In genomic region chr2:208025037-208025813, GRCh38 we compare ENCODE assay signal across 8 cellular contexts. TPM values are rescaled to one million over a fixed set of nuclear protein-coding genes. Genes with fewer than 3 reads are reported as not detected.
DNase-seq lines count a peak whose midpoint lies in the region; ATAC-seq and TF ChIP-seq lines count a peak whose summit lies in the region.

TSS of gene PLEKHM3 (minus strand) at chr2:208025527. CDS start at chr2:208001639, 23,888 bp downstream.

- H3K4me3 ChIP-seq in BE2C (ENCODE audit: low read depth, low read length) (peak within 1 kb of the TSS; percentile 99), lower lobe of right lung (peak within 1 kb of the TSS; percentile 91)

- H3K36me3 ChIP-seq in BE2C (no peaks in the 10 kb centered on the region), lower lobe of right lung (no peaks in the 10 kb centered on the region)

- peak within 1 kb of the TSS; percentile 90 for H3K27ac Mint-ChIP-seq in activated CD4-positive, alpha-beta memory T cell treated with anti-CD3 and anti-CD28 coated beads for 36 hours

- intact Hi-C loops in activated CD4-positive, alpha-beta memory T cell treated with anti-CD3 and anti-CD28 coated beads for 36 hours (cut with micrococcal nuclease) = loop anchor here (1.0 to 2.0 kb wide), 5 partner anchors 8 to 400 kb away; partner anchors contain the start of genes IDH1 and METTL21A
- intact Hi-C loops in lower lobe of right lung (cut with DNase I) = no loop called here

- H3K27me3 ChIP-seq in BE2C (no peaks in the 10 kb centered on the region), lower lobe of right lung (ENCODE audit: low read depth) (no peaks in the 10 kb centered on the region)

- DNase-seq in BE2C = peak; percentile 86
- peak; percentile 50 to 85 for DNase-seq in NCI-H526 (lab: John Stamatoyannopoulos, UW)
- DNase-seq in activated CD4-positive, alpha-beta memory T cell treated with anti-CD3 and anti-CD28 coated beads for 36 hours = peak; percentile 86
- DNase-seq in ecto neural progenitor cell (ENCODE audit: low spot score) = peak; percentile 94
- DNase-seq in lower lobe of right lung = peak; percentile 93
- DNase-seq in stimulated activated CD4-positive, alpha-beta T cell treated with anti-CD3 and anti-CD28 coated beads, TNF-alpha, amount 100 ng/mL, for 24 hours (ENCODE audit: low read depth in 3 of 3) = peak; percentile 60 to 74 (median 62)

- H3K27me3 Mint-ChIP-seq in activated CD4-positive, alpha-beta memory T cell treated with anti-CD3 and anti-CD28 coated beads for 36 hours = no peaks in the 10 kb centered on the region

- no peaks in the 10 kb centered on the region for H3K9me3 Mint-ChIP-seq in activated CD4-positive, alpha-beta memory T cell treated with anti-CD3 and anti-CD28 coated beads for 36 hours

- TF ChIP-seq CTCF in BE2C (IDR thresholded peaks at IDR 0.05; ENCODE audit: low read depth, low read length) (no peak), lower lobe of right lung (IDR thresholded peaks at IDR 0.05) (no peak)

- H3K4me1 ChIP-seq in BE2C = peaks cover 4% of the 10 kb centered on the region; the same call in 1 of the 2 replicates
- H3K4me1 ChIP-seq in lower lobe of right lung = peaks cover 19% of the 10 kb centered on the region

- CTCF ChIA-PET in activated CD4-positive, alpha-beta memory T cell treated with anti-CD3 and anti-CD28 coated beads for 36 hours (lab: Charles Lee) = interaction anchor here (0.7 to 2.5 kb wide), 2 partner anchors 9 to 15 kb away, joined by 3 to 12 read pairs; no protein-coding TSS in a partner anchor

- POLR2A ChIA-PET in activated CD4-positive, alpha-beta memory T cell treated with anti-CD3 and anti-CD28 coated beads for 36 hours (lab: Charles Lee) = interaction anchor here (0.7 to 1.8 kb wide), 3 partner anchors 16 to 401 kb away, joined by 3 to 7 read pairs (median 3); partner anchors contain the start of gene METTL21A

- peaks cover 14% of the 10 kb centered on the region for H3K4me1 Mint-ChIP-seq in activated CD4-positive, alpha-beta memory T cell treated with anti-CD3 and anti-CD28 coated beads for 36 hours (ENCODE audit: low read depth)

- H3K9me3 ChIP-seq in BE2C (no peaks in the 10 kb centered on the region), lower lobe of right lung (no peaks in the 10 kb centered on the region)

- ATAC-seq in GM19025 (IDR thresholded peaks at IDR 0.05; ENCODE audit: low read depth, unreplicated experiment) (peak; percentile 94), HG03280 (IDR thresholded peaks at IDR 0.05; ENCODE audit: unreplicated experiment) (peak; percentile 92), lower lobe of right lung (peak; percentile 98 to 99)

- no peaks in the 10 kb centered on the region for H3K36me3 Mint-ChIP-seq in activated CD4-positive, alpha-beta memory T cell treated with anti-CD3 and anti-CD28 coated beads for 36 hours

- peak within 1 kb of the TSS; percentile 90 for H3K4me3 Mint-ChIP-seq in activated CD4-positive, alpha-beta memory T cell treated with anti-CD3 and anti-CD28 coated beads for 36 hours

- H3K27ac ChIP-seq in lower lobe of right lung = peak within 1 kb of the TSS; percentile 86

RNA-seq across cellular contexts. Expression of gene PLEKHM3, which starts in this region (rescaled TPM):
- 9.3 TPM for polyA plus RNA-seq in BE2C (2012; ENCODE audit: insufficient read depth, insufficient read length, low read depth)
- 1 to 10 TPM; 4.5 to 5.5 TPM for total RNA-seq in activated CD4-positive, alpha-beta memory T cell treated with anti-CD3 and anti-CD28 coated beads for 36 hours
- 25.8 TPM for total RNA-seq in lower lobe of right lung

Comparison
In these comparisons a context has a peak if more than half of its experiments do, and no peak if none do; other contexts are left out.
1. Peak in every context shown above with its lines: DNase-seq, ATAC-seq, H3K4me3 ChIP-seq and H3K27ac ChIP-seq.